ENCODE assay signal across 33 cellular contexts in the genomic region with DNA sequence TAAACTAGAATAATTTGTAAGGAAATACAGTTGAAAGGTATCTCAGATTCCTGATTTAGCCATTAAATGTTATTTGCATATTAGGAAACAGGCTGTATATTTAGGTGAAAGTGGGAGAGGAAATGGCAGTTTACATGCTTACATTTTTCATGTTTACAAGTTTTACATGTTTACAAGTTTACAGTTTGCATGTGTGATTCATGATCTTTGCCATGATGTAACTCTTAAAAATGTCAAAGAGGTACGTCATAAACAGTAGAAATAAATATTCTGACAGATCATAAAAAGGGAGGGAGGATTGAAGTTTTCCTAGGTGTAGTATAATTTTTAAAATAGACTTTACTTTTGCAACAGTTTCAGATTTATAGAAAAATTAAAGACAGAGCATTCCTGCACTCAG.
"Had no signal": no experiment of that assay in that cellular context is flagged by ENCODE, and none has a peak within 500 bp of the region (broad histone marks: within the 10 kb centered on the region; RNA-seq: fewer than 3 reads in every experiment).

No MANE protein-coding gene starts in this region.

- H3K36me3 ChIP-seq: cardiac muscle cell, WERI-Rb-1 had no signal

- H3K4me3 Mint-ChIP-seq: activated CD4-positive, alpha-beta memory T cell treated with anti-CD3 and anti-CD28 coated beads, Interleukin-2, amount 10 ng/mL, durations not matched to agents 7 days and 5 days; activated CD8-positive, alpha-beta memory T cell treated with anti-CD3 and anti-CD28 coated beads, Interleukin-2, amount 10 ng/mL, durations not matched to agents 7 days and 5 days; activated naive CD4-positive, alpha-beta T cell treated with anti-CD3 and anti-CD28 coated beads, Interleukin-2, amount 10 ng/mL, durations not matched to agents 7 days and 5 days; activated naive CD8-positive, alpha-beta T cell; activated naive CD8-positive, alpha-beta T cell treated with anti-CD3 and anti-CD28 coated beads, Interleukin-2, amount 50 U/mL, for 24 hours; central memory CD8-positive, alpha-beta T cell had no signal

- H3K27ac Mint-ChIP-seq: activated CD4-positive, alpha-beta memory T cell treated with anti-CD3 and anti-CD28 coated beads, Interleukin-2, amount 10 ng/mL, durations not matched to agents 7 days and 5 days; activated CD8-positive, alpha-beta memory T cell treated with anti-CD3 and anti-CD28 coated beads, Interleukin-2, amount 10 ng/mL, durations not matched to agents 7 days and 5 days; activated naive CD4-positive, alpha-beta T cell treated with anti-CD3 and anti-CD28 coated beads, Interleukin-2, amount 10 ng/mL, durations not matched to agents 7 days and 5 days; activated naive CD8-positive, alpha-beta T cell; activated naive CD8-positive, alpha-beta T cell treated with anti-CD3 and anti-CD28 coated beads, Interleukin-2, amount 50 U/mL, for 24 hours had no signal

- H3K27me3 ChIP-seq: cardiac muscle cell had no signal

- ATAC-seq: activated CD8-positive, alpha-beta memory T cell treated with anti-CD3 and anti-CD28 coated beads, Interleukin-2, amount 10 ng/mL, durations not matched to agents 7 days and 5 days; activated naive CD8-positive, alpha-beta T cell treated with anti-CD3 and anti-CD28 coated beads, Interleukin-2, amount 50 U/mL, for 24 hours had no signal

- H3K9me3 Mint-ChIP-seq: activated CD4-positive, alpha-beta memory T cell treated with anti-CD3 and anti-CD28 coated beads, Interleukin-2, amount 10 ng/mL, durations not matched to agents 7 days and 5 days; activated naive CD4-positive, alpha-beta T cell treated with anti-CD3 and anti-CD28 coated beads, Interleukin-2, amount 10 ng/mL, durations not matched to agents 7 days and 5 days; activated naive CD8-positive, alpha-beta T cell treated with anti-CD3 and anti-CD28 coated beads, Interleukin-2, amount 50 U/mL, for 24 hours; central memory CD8-positive, alpha-beta T cell had no signal

- H3K4me3 ChIP-seq: cardiac muscle cell had no signal

- H3K36me3 Mint-ChIP-seq: activated naive CD8-positive, alpha-beta T cell had no signal

- DNase-seq: activated CD4-positive, alpha-beta memory T cell treated with anti-CD3 and anti-CD28 coated beads, Interleukin-2, amount 10 ng/mL, durations not matched to agents 7 days and 5 days; activated CD4-positive, alpha-beta T cell treated with anti-CD3 and anti-CD28 coated beads for 1 hour; activated CD4-positive, alpha-beta T cell treated with anti-CD3 and anti-CD28 coated beads for 48 hours; activated CD4-positive, CD25-positive, alpha-beta regulatory T cell; activated CD8-positive, alpha-beta memory T cell treated with anti-CD3 and anti-CD28 coated beads for 24 hours; activated CD8-positive, alpha-beta memory T cell treated with anti-CD3 and anti-CD28 coated beads, Interleukin-2, amount 10 ng/mL, durations not matched to agents 7 days and 5 days; activated CD8-positive, alpha-beta memory T cell treated with anti-CD3 and anti-CD28 coated beads, Interleukin-2, amount 50 U/mL, for 48 hours; activated effector memory CD4-positive, alpha-beta T cell treated with Interleukin-2 at 50 U/mL for 16 hours; activated naive CD4-positive, alpha-beta T cell treated with anti-CD3 and anti-CD28 coated beads, Interleukin-2, amount 10 ng/mL, durations not matched to agents 7 days and 5 days; activated naive CD8-positive, alpha-beta T cell treated with anti-CD3 and anti-CD28 coated beads, Interleukin-2, amount 50 U/mL, for 24 hours; activated T-cell treated with anti-CD3 and anti-CD28 coated beads, Interleukin-2, amount 50 U/mL, for 48 hours; amniotic stem cell; aorta; MM.1S; MV-4-11; NCI-H1092; NCI-H1436 treated with DMSO at 0.1 percent for 48 hours; NCI-H1694 treated with DMSO at 0.1 percent for 48 hours; NCI-H2029 treated with DMSO at 0.1 percent for 48 hours; NCI-H2107; NCI-H2171; NCI-H510A; NCI-H526; NCI-H748 treated with DMSO at 0.1 percent for 48 hours; NK-92 treated with Interleukin-12 subunit alpha and Interleukin-12 subunit beta, amount 100 ng/mL, for 24 hours; Right ventricle myocardium superior; SW 1271; T-helper 1 cell; T1000; WERI-Rb-1 had no signal

- H3K27ac ChIP-seq: cardiac muscle cell, WERI-Rb-1 had no signal

- H3K27me3 Mint-ChIP-seq: activated CD4-positive, alpha-beta memory T cell treated with anti-CD3 and anti-CD28 coated beads, Interleukin-2, amount 10 ng/mL, durations not matched to agents 7 days and 5 days; activated CD8-positive, alpha-beta memory T cell treated with anti-CD3 and anti-CD28 coated beads, Interleukin-2, amount 10 ng/mL, durations not matched to agents 7 days and 5 days; activated naive CD4-positive, alpha-beta T cell treated with anti-CD3 and anti-CD28 coated beads, Interleukin-2, amount 10 ng/mL, durations not matched to agents 7 days and 5 days; activated naive CD8-positive, alpha-beta T cell; activated naive CD8-positive, alpha-beta T cell treated with anti-CD3 and anti-CD28 coated beads, Interleukin-2, amount 50 U/mL, for 24 hours; central memory CD8-positive, alpha-beta T cell had no signal
